ENCODE assay signal across 8 cellular contexts in genomic region chr17:45147581-45148182, GRCh38. TPM values are rescaled to one million over a fixed set of nuclear protein-coding genes. Genes with fewer than 3 reads are reported as not detected.
DNase-seq lines count a peak whose midpoint lies in the region; ATAC-seq, FAIRE-seq and TF ChIP-seq lines count a peak whose summit lies in the region.

No MANE protein-coding gene starts in this region.

- H3K9ac ChIP-seq in SK-N-MC (ENCODE audit: insufficient read length) = peak overlapping the region; percentile 100

- DNase-seq in GM12892 (ENCODE audit: insufficient read length) (peak; percentile 68), NCI-H1048 (lab: John Stamatoyannopoulos, UW) (peak; percentile 66), SK-N-MC (ENCODE audit: low read depth, low spot score) (peak; percentile 99), head of caudate nucleus (peak; percentile 66 to 91 (median 80)), osteocyte (ENCODE audit: extremely low spot score, unreplicated experiment) (no peak), tibial nerve (ENCODE audit: low spot score in 2 of 2) (peak; percentile 66 to 83)
- DNase-seq in activated naive CD4-positive, alpha-beta T cell treated with anti-CD3 and anti-CD28 coated beads, Interleukin-2, amount 50 U/mL, for 72 hours (ENCODE audit: low spot score in 2 of 2) = peak; percentile 73 to 82

- TF ChIP-seq CTCF in osteocyte (IDR thresholded peaks at IDR 0.05) = no peak
- peak in 2 of 5 experiments; percentile 35 to 42 for TF ChIP-seq CTCF in tibial nerve (IDR thresholded peaks at IDR 0.05)

- 0 to 1% methylated on average over 34 to 38 of the region's 38 CpGs for WGBS in tibial nerve, 2 donors

- peak; percentile 4 to 42 for ATAC-seq in activated naive CD4-positive, alpha-beta T cell treated with anti-CD3 and anti-CD28 coated beads, Interleukin-2, amount 50 U/mL, for 72 hours
- no peak for ATAC-seq in HG02678 (IDR thresholded peaks at IDR 0.05; ENCODE audit: unreplicated experiment)

- H3K36me3 ChIP-seq in SK-N-MC (ENCODE audit: insufficient read depth, low read length) = no peaks in the 10 kb centered on the region
- H3K36me3 ChIP-seq in tibial nerve = no peaks in the 10 kb centered on the region

- peak overlapping the region; percentile 100 for H3K27ac ChIP-seq in SK-N-MC
- H3K27ac ChIP-seq in tibial nerve = peak overlapping the region; percentile 93 to 99 (median 96)

- H3K9me3 ChIP-seq in SK-N-MC (ENCODE audit: low read depth, low read length) (no peaks in the 10 kb centered on the region), tibial nerve (no peaks in the 10 kb centered on the region)

- peak overlapping the region; percentile 100 for H3K27ac Mint-ChIP-seq in activated naive CD4-positive, alpha-beta T cell treated with anti-CD3 and anti-CD28 coated beads, Interleukin-2, amount 50 U/mL, for 72 hours
- H3K27ac Mint-ChIP-seq in osteocyte (ENCODE audit: unreplicated experiment) = peak overlapping the region; percentile 100

- TF ChIP-seq POLR2A in GM12892 (IDR thresholded peaks at IDR 0.05; ENCODE audit: low read depth, low read length) (no peak), tibial nerve (IDR thresholded peaks at IDR 0.05) (peak; percentile 6 to 13)

- peak; percentile 65 for FAIRE-seq in GM12892 (lab: Jason Lieb, UNC)

- H3K4me3 ChIP-seq in SK-N-MC (peak overlapping the region; percentile 88), tibial nerve (peak overlapping the region; percentile 64 to 88 (median 72))

- H3K9me3 Mint-ChIP-seq in activated naive CD4-positive, alpha-beta T cell treated with anti-CD3 and anti-CD28 coated beads, Interleukin-2, amount 50 U/mL, for 72 hours = no peaks in the 10 kb centered on the region
- no peaks in the 10 kb centered on the region for H3K9me3 Mint-ChIP-seq in osteocyte (ENCODE audit: unreplicated experiment)

- intact Hi-C loops in head of caudate nucleus (cut with DNase I) = no loop called here

- peak; percentile 63 to 94 for TF ChIP-seq EP300 in tibial nerve (IDR thresholded peaks at IDR 0.05)

- peaks cover 5 to 68% (median 40%) of the 10 kb centered on the region in 4 donors for H3K4me1 ChIP-seq in tibial nerve

- peaks cover 33% of the 10 kb centered on the region for H3K4me1 Mint-ChIP-seq in osteocyte (ENCODE audit: unreplicated experiment)

- H3K27me3 ChIP-seq in tibial nerve = no peaks in the 10 kb centered on the region

- peaks cover 26 to 34% of the 10 kb centered on the region in 2 donors for H3K36me3 Mint-ChIP-seq in activated naive CD4-positive, alpha-beta T cell treated with anti-CD3 and anti-CD28 coated beads, Interleukin-2, amount 50 U/mL, for 72 hours
- peaks cover 1% of the 10 kb centered on the region for H3K36me3 Mint-ChIP-seq in osteocyte (ENCODE audit: unreplicated experiment)

- no peaks in the 10 kb centered on the region for H3K27me3 Mint-ChIP-seq in osteocyte (ENCODE audit: unreplicated experiment)

- peak overlapping the region; percentile 99 for H3K4me3 Mint-ChIP-seq in osteocyte (ENCODE audit: unreplicated experiment)

RNA-seq across cellular contexts. Expression of gene HEXIM1, which starts 0.6 kb away (rescaled TPM):
- polyA plus RNA-seq in GM12892 (2012; ENCODE audit: missing spikeins) = 11.4 TPM
- 10 to 100 TPM; 50.9 to 93.3 TPM for total RNA-seq in activated naive CD4-positive, alpha-beta T cell treated with anti-CD3 and anti-CD28 coated beads, Interleukin-2, amount 50 U/mL, for 72 hours
- total RNA-seq in osteocyte (42.0 and 44.5 TPM in 2 replicates), tibial nerve (10 to 100 TPM; 22.2 to 35.2 (median 29.7) TPM)

RNA-seq across cellular contexts. Expression of gene ACBD4, which starts 12.2 kb away (rescaled TPM):
- 6.1 TPM for polyA plus RNA-seq in GM12892 (2012; ENCODE audit: missing spikeins)
- total RNA-seq in activated naive CD4-positive, alpha-beta T cell treated with anti-CD3 and anti-CD28 coated beads, Interleukin-2, amount 50 U/mL, for 72 hours = 10 to 100 TPM; 12.9 to 18.9 TPM
- total RNA-seq in osteocyte (8.1 and 10.6 TPM in 2 replicates), tibial nerve (10 to 100 TPM; 25.9 to 41.9 (median 28.2) TPM)

RNA-seq across cellular contexts. Expression of gene HEXIM2, which starts 14.0 kb away (rescaled TPM):
- 4.4 TPM for polyA plus RNA-seq in GM12892 (2012; ENCODE audit: missing spikeins)
- total RNA-seq in activated naive CD4-positive, alpha-beta T cell treated with anti-CD3 and anti-CD28 coated beads, Interleukin-2, amount 50 U/mL, for 72 hours = 1 to 10 TPM; 6.0 to 6.3 TPM
- total RNA-seq in osteocyte (6.4 and 9.8 TPM in 2 replicates), tibial nerve (10 to 100 TPM in 2 of 4 donors, 1 to 10 TPM in 2; 6.6 to 17.5 (median 11.7) TPM)

RNA-seq across cellular contexts. Expression of gene PLCD3, which starts 15.4 kb away (rescaled TPM):
- 0.17 TPM for polyA plus RNA-seq in GM12892 (2012; ENCODE audit: missing spikeins)
- 1 to 10 TPM; 3.9 to 7.7 TPM for total RNA-seq in activated naive CD4-positive, alpha-beta T cell treated with anti-CD3 and anti-CD28 coated beads, Interleukin-2, amount 50 U/mL, for 72 hours
- total RNA-seq in osteocyte = 92.3 and 111 TPM in 2 replicates
- total RNA-seq in tibial nerve = 100 to 1,000 TPM in 1 of 4 donors, 10 to 100 TPM in 3; 45.7 to 103 (median 69.3) TPM
